ENCODE assay signal across 8 cellular contexts in the genomic region with DNA sequence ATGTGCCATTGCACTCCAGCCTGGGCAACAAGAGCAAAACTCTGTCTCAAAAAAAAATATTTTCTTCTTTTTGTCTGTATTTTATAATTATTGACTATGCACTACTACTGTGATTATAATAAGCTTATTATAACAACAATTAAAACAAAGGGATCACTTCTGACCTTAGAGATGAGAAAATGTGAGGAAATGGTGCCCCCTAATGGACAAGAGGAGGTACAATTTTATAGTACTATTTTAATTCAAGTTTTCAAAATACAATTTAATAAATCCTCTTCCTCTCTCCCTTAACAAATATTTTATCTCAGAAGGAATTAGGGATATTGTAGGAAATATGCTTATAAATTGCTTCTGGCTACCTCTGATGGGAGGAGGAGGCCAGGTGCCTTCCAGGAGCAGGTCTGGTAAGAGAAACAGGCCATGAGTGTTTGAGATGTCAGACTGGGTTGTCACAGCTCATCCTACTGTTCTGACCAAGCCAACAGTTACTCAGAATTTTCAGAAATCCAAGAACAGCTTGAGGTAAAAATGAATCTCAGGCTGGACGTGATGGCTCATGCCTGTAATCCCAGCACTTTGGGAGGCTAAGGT. TPM values are rescaled to one million over a fixed set of nuclear protein-coding genes. Genes with fewer than 3 reads are reported as not detected.
A peak's percentile ranks its signal among the peaks of the same experiment; 100 is the strongest.
DNase-seq lines count a peak whose midpoint lies in the region; TF ChIP-seq lines count a peak whose summit lies in the region.

No MANE protein-coding gene starts in this region.

- H3K4me1 ChIP-seq in adipocyte (ENCODE audit: control insufficient read depth, insufficient read depth, low read length), result peaks cover 17% of the 10 kb centered on the region
- H3K4me1 ChIP-seq in tibial nerve, result peaks cover 0 to 12% (median 0%) of the 10 kb centered on the region in 4 donors

- H3K9me3 ChIP-seq in adipocyte (ENCODE audit: control insufficient read depth, low read length) (no peaks in the 10 kb centered on the region), tibial nerve (no peaks in the 10 kb centered on the region)

- peaks cover 9 to 15% of the 10 kb centered on the region in 2 donors for H3K4me1 Mint-ChIP-seq in immature natural killer cell

- no peaks in the 10 kb centered on the region for H3K9me3 Mint-ChIP-seq in immature natural killer cell

- peak; percentile 23 for DNase-seq in NCI-H510A treated with DMSO at 0.1 percent for 48 hours (lab: John Stamatoyannopoulos, UW)
- no peak for DNase-seq in NCI-H510A (lab: John Stamatoyannopoulos, UW)
- DNase-seq in LNCaP clone FGC (ENCODE audit: low read depth), result no peak
- DNase-seq in adipocyte (ENCODE audit: low read depth), result peak; percentile 68
- DNase-seq in immature natural killer cell, result peak; percentile 39 to 54 (median 45)
- no peak for DNase-seq in tibial nerve (ENCODE audit: low spot score in 2 of 2)
- no peak for DNase-seq in COR-L47 (lab: John Stamatoyannopoulos, UW)
- DNase-seq in activated gamma-delta T cell (lab: John Stamatoyannopoulos, UW), result no peak

- peaks cover 0 to 2% (median 1%) of the 10 kb centered on the region in 3 donors for H3K27me3 Mint-ChIP-seq in immature natural killer cell (ENCODE audit: low read depth in 3 of 3)

- H3K4me3 Mint-ChIP-seq in immature natural killer cell, result no peak overlapping the region

- H3K27ac Mint-ChIP-seq in immature natural killer cell, result peak overlapping the region in 1 of 6 donors; percentile 46

- H3K9ac ChIP-seq in adipocyte (ENCODE audit: low read length), result no peak overlapping the region

- H3K4me3 ChIP-seq in LNCaP clone FGC (ENCODE audit: low read depth, low read length), result no peak overlapping the region
- H3K4me3 ChIP-seq in adipocyte (ENCODE audit: low read length), result no peak overlapping the region
- H3K4me3 ChIP-seq in tibial nerve, result no peak overlapping the region

- TF ChIP-seq CTCF in LNCaP clone FGC (IDR thresholded peaks at IDR 0.05; ENCODE audit: control insufficient read depth, extremely low read depth, insufficient read depth) (peak; percentile 60), tibial nerve (IDR thresholded peaks at IDR 0.05) (peak; percentile 47 to 73 (median 59))

- no peak overlapping the region for H3K27ac ChIP-seq in tibial nerve

- H3K36me3 ChIP-seq in adipocyte (ENCODE audit: control insufficient read depth, insufficient read depth, low read length, severe bottlenecking) (peaks cover 32% of the 10 kb centered on the region), tibial nerve (peaks cover 0 to 45% (median 0%) of the 10 kb centered on the region in 3 donors)

- TF ChIP-seq EP300 in tibial nerve (IDR thresholded peaks at IDR 0.05), result no peak

- H3K36me3 Mint-ChIP-seq in immature natural killer cell, result peaks cover 10 to 20% (median 11%) of the 10 kb centered on the region in 3 donors

- no peak for TF ChIP-seq POLR2A in tibial nerve (IDR thresholded peaks at IDR 0.05)

- 43 to 71% methylated on average over 1 of the region's 1 CpG for WGBS in tibial nerve, 2 donors

- H3K27me3 ChIP-seq in adipocyte (replicated peaks; ENCODE audit: control insufficient read depth, insufficient read depth, low read length), result no peaks in the 10 kb centered on the region
- no peaks in the 10 kb centered on the region for H3K27me3 ChIP-seq in tibial nerve

RNA-seq across cellular contexts. Expression of gene VPS53, which starts 14.0 kb away (rescaled TPM):
- 10 to 100 TPM in 1 of 3 donors, 1 to 10 TPM in 2; 3.3 to 13.0 (median 6.9) TPM for polyA plus RNA-seq in immature natural killer cell
- 10 to 100 TPM; 24.1 to 47.0 (median 32.8) TPM for total RNA-seq in tibial nerve

RNA-seq across cellular contexts. Expression of gene TLCD3A, which starts 31.8 kb away (rescaled TPM):
- polyA plus RNA-seq in immature natural killer cell, result 1 to 10 TPM in 1 of 3 donors, under 1 TPM in 1, not detected in 1; 0.92 to 1.4 TPM
- total RNA-seq in tibial nerve, result 1 to 10 TPM; 3.9 to 6.3 (median 5.8) TPM

RNA-seq across cellular contexts. Expression of gene GEMIN4, which starts 51.5 kb away (rescaled TPM):
- polyA plus RNA-seq in immature natural killer cell, result 10 to 100 TPM; 10.9 to 20.1 (median 11.4) TPM
- total RNA-seq in tibial nerve, result 10 to 100 TPM in 3 of 4 donors, 1 to 10 TPM in 1; 9.9 to 29.0 (median 15.9) TPM

Comparison
In these comparisons a context has a peak if more than half of its experiments do, and no peak if none do; other contexts are left out.
1. DNase-seq: peak in NCI-H510A treated with DMSO at 0.1 percent for 48 hours (single experiment), adipocyte (single experiment) and immature natural killer cell (3 of 3); none in NCI-H510A (single experiment), LNCaP clone FGC (single experiment), tibial nerve (0 of 2), COR-L47 (single experiment) and activated gamma-delta T cell (single experiment).